Comparison of ENCODE assay signal across 1 cellular context in genomic region chr20:62837790-62838458, GRCh38.
TF ChIP-seq lines count a peak whose summit lies in the region.

No MANE protein-coding gene starts in this region.

TF ChIP-seq in GM23338, 12 proteins besides CTCF, POLR2A, EP300 and RAD21 (continued from another document):
- no peak for TF ChIP-seq ZNF462 (CRISPR knock-in tag; IDR thresholded peaks at IDR 0.05)
- no peak for TF ChIP-seq ZNF331 (CRISPR knock-in tag; IDR thresholded peaks at IDR 0.05; ENCODE audit: low read depth)
- no peak for TF ChIP-seq NANOG (IDR thresholded peaks at IDR 0.05; ENCODE audit: borderline replicate concordance)
